ENCODE assay signal across 2 cellular contexts in the genomic region with DNA sequence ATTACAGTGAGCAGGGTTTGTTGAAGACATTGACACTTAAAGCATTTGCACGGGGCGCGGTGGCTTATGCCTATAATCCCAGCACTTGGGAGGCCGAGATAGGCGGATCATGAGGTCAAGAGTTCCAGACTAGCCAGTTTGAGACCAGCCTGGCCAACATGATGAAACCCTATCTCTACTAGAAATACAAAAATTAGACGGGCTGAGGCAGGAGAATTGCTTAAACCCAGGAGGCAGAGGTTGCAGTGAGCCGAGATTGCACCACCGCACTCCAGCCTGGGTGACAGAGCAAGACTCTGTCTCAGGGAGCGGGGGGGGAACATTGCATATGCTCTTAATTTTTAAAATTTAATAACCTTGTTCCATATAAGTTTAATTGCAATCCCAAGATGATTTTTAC.
TF ChIP-seq lines count a peak whose summit lies in the region.

No MANE protein-coding gene starts in this region.

TF ChIP-seq in K562, 482 proteins besides CTCF, POLR2A, EP300 and RAD21 (continues in another document):
- TF ChIP-seq, protein P1, sequence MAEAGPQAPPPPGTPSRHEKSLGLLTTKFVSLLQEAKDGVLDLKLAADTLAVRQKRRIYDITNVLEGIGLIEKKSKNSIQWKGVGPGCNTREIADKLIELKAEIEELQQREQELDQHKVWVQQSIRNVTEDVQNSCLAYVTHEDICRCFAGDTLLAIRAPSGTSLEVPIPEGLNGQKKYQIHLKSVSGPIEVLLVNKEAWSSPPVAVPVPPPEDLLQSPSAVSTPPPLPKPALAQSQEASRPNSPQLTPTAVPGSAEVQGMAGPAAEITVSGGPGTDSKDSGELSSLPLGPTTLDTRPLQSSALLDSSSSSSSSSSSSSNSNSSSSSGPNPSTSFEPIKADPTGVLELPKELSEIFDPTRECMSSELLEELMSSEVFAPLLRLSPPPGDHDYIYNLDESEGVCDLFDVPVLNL (CRISPR knock-in tag; IDR thresholded peaks at IDR 0.05; ENCODE audit: low read depth), result no peak
- no peak for TF ChIP-seq TCF7L2 (IDR thresholded peaks at IDR 0.05; ENCODE audit: low read depth, low read length)
- TF ChIP-seq, protein P2, sequence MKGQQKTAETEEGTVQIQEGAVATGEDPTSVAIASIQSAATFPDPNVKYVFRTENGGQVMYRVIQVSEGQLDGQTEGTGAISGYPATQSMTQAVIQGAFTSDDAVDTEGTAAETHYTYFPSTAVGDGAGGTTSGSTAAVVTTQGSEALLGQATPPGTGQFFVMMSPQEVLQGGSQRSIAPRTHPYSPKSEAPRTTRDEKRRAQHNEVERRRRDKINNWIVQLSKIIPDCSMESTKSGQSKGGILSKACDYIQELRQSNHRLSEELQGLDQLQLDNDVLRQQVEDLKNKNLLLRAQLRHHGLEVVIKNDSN (CRISPR knock-in tag; IDR thresholded peaks at IDR 0.05), result no peak
- no peak for TF ChIP-seq WHSC1 (IDR thresholded peaks at IDR 0.05; ENCODE audit: low read length)
- TF ChIP-seq ZNF57 (CRISPR knock-in tag; IDR thresholded peaks at IDR 0.05), result no peak
- TF ChIP-seq CEBPG (CRISPR knock-in tag; IDR thresholded peaks at IDR 0.05), result peak; percentile 79
- TF ChIP-seq CEBPG (tag; conservative IDR thresholded peaks at IDR 0.05 in 1 of 2, IDR thresholded peaks at IDR 0.05 in 1 of 2), result peak; percentile 67 to 93
- TF ChIP-seq, protein P3, sequence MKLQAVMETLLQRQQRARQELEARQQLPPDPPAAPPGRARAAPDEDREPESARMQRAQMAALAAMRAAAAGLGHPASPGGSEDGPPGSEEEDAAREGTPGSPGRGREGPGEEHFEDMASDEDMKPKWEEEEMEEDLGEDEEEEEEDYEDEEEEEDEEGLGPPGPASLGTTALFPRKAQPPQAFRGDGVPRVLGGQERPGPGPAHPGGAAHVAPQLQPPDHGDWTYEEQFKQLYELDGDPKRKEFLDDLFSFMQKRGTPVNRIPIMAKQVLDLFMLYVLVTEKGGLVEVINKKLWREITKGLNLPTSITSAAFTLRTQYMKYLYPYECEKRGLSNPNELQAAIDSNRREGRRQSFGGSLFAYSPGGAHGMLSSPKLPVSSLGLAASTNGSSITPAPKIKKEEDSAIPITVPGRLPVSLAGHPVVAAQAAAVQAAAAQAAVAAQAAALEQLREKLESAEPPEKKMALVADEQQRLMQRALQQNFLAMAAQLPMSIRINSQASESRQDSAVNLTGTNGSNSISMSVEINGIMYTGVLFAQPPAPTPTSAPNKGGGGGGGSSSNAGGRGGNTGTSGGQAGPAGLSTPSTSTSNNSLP (IDR thresholded peaks at IDR 0.05; ENCODE audit: borderline replicate concordance, low read depth, low read length), result no peak
- no peak for TF ChIP-seq ZNF263 (CRISPR knock-in tag; IDR thresholded peaks at IDR 0.05; ENCODE audit: borderline replicate concordance)
- peak; percentile 80; the same call in 1 of the 2 replicates for TF ChIP-seq BCOR (IDR thresholded peaks at IDR 0.05)
- TF ChIP-seq SNIP1 (IDR thresholded peaks at IDR 0.05; ENCODE audit: low read depth), result no peak
- TF ChIP-seq, protein P4, sequence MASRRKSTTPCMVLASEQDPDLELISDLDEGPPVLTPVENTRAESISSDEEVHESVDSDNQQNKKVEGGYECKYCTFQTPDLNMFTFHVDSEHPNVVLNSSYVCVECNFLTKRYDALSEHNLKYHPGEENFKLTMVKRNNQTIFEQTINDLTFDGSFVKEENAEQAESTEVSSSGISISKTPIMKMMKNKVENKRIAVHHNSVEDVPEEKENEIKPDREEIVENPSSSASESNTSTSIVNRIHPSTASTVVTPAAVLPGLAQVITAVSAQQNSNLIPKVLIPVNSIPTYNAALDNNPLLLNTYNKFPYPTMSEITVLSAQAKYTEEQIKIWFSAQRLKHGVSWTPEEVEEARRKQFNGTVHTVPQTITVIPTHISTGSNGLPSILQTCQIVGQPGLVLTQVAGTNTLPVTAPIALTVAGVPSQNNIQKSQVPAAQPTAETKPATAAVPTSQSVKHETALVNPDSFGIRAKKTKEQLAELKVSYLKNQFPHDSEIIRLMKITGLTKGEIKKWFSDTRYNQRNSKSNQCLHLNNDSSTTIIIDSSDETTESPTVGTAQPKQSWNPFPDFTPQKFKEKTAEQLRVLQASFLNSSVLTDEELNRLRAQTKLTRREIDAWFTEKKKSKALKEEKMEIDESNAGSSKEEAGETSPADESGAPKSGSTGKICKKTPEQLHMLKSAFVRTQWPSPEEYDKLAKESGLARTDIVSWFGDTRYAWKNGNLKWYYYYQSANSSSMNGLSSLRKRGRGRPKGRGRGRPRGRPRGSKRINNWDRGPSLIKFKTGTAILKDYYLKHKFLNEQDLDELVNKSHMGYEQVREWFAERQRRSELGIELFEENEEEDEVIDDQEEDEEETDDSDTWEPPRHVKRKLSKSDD (conservative IDR thresholded peaks at IDR 0.05; ENCODE audit: low read length), result no peak
- no peak for TF ChIP-seq XRCC3 (IDR thresholded peaks at IDR 0.05)
- TF ChIP-seq KAT7 (CRISPR knock-in tag; IDR thresholded peaks at IDR 0.05; ENCODE audit: borderline replicate concordance), result no peak
- TF ChIP-seq POLR2H (tag; IDR thresholded peaks at IDR 0.05; ENCODE audit: low read depth), result no peak
- TF ChIP-seq HLTF (IDR thresholded peaks at IDR 0.05), result no peak
- TF ChIP-seq EHMT2 (IDR thresholded peaks at IDR 0.05), result no peak
- no peak for TF ChIP-seq PCBP1 (IDR thresholded peaks at IDR 0.05; ENCODE audit: low read depth, low read length, poor library complexity, severe bottlenecking)
- TF ChIP-seq NFIC (IDR thresholded peaks at IDR 0.05), result peak; percentile 51
- no peak for TF ChIP-seq TRIM28 (IDR thresholded peaks at IDR 0.05)
- TF ChIP-seq, protein P5, sequence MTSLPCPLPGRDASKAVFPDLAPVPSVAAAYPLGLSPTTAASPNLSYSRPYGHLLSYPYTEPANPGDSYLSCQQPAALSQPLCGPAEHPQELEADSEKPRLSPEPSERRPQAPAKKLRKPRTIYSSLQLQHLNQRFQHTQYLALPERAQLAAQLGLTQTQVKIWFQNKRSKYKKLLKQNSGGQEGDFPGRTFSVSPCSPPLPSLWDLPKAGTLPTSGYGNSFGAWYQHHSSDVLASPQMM (CRISPR knock-in tag; IDR thresholded peaks at IDR 0.05), result no peak
- TF ChIP-seq HNRNPK (IDR thresholded peaks at IDR 0.05; ENCODE audit: low read depth, low read length, poor library complexity, severe bottlenecking), result no peak
- TF ChIP-seq, protein P6, sequence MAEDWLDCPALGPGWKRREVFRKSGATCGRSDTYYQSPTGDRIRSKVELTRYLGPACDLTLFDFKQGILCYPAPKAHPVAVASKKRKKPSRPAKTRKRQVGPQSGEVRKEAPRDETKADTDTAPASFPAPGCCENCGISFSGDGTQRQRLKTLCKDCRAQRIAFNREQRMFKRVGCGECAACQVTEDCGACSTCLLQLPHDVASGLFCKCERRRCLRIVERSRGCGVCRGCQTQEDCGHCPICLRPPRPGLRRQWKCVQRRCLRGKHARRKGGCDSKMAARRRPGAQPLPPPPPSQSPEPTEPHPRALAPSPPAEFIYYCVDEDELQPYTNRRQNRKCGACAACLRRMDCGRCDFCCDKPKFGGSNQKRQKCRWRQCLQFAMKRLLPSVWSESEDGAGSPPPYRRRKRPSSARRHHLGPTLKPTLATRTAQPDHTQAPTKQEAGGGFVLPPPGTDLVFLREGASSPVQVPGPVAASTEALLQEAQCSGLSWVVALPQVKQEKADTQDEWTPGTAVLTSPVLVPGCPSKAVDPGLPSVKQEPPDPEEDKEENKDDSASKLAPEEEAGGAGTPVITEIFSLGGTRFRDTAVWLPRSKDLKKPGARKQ (CRISPR knock-in tag; IDR thresholded peaks at IDR 0.05), result no peak

TF ChIP-seq in liver, 16 proteins besides CTCF, POLR2A, EP300 and RAD21:
- TF ChIP-seq GABPA (IDR thresholded peaks at IDR 0.05 in 1 of 2, conservative IDR thresholded peaks at IDR 0.05 in 1 of 2) (no peak), HNF4G (IDR thresholded peaks at IDR 0.05) (no peak), NR2F2 (IDR thresholded peaks at IDR 0.05) (no peak), FOXA1 (IDR thresholded peaks at IDR 0.05) (no peak), JUND (IDR thresholded peaks at IDR 0.05) (peak in 1 of 2 donors; percentile 65), SP1 (IDR thresholded peaks at IDR 0.05) (peak; percentile 39), EGR1 (IDR thresholded peaks at IDR 0.05; ENCODE audit: low read depth in 2 of 2) (no peak), YY1 (IDR thresholded peaks at IDR 0.05) (peak; percentile 24), RXRA (IDR thresholded peaks at IDR 0.05) (peak; percentile 51 to 66), HNF4A (conservative IDR thresholded peaks at IDR 0.05) (peak; percentile 72 to 81), FOXA2 (IDR thresholded peaks at IDR 0.05) (no peak)
- TF ChIP-seq, protein P7, sequence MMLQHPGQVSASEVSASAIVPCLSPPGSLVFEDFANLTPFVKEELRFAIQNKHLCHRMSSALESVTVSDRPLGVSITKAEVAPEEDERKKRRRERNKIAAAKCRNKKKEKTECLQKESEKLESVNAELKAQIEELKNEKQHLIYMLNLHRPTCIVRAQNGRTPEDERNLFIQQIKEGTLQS (IDR thresholded peaks at IDR 0.05), result peak; percentile 79
- TF ChIP-seq, protein P8, sequence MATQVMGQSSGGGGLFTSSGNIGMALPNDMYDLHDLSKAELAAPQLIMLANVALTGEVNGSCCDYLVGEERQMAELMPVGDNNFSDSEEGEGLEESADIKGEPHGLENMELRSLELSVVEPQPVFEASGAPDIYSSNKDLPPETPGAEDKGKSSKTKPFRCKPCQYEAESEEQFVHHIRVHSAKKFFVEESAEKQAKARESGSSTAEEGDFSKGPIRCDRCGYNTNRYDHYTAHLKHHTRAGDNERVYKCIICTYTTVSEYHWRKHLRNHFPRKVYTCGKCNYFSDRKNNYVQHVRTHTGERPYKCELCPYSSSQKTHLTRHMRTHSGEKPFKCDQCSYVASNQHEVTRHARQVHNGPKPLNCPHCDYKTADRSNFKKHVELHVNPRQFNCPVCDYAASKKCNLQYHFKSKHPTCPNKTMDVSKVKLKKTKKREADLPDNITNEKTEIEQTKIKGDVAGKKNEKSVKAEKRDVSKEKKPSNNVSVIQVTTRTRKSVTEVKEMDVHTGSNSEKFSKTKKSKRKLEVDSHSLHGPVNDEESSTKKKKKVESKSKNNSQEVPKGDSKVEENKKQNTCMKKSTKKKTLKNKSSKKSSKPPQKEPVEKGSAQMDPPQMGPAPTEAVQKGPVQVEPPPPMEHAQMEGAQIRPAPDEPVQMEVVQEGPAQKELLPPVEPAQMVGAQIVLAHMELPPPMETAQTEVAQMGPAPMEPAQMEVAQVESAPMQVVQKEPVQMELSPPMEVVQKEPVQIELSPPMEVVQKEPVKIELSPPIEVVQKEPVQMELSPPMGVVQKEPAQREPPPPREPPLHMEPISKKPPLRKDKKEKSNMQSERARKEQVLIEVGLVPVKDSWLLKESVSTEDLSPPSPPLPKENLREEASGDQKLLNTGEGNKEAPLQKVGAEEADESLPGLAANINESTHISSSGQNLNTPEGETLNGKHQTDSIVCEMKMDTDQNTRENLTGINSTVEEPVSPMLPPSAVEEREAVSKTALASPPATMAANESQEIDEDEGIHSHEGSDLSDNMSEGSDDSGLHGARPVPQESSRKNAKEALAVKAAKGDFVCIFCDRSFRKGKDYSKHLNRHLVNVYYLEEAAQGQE (IDR thresholded peaks at IDR 0.05), result no peak
- TF ChIP-seq, protein P9, sequence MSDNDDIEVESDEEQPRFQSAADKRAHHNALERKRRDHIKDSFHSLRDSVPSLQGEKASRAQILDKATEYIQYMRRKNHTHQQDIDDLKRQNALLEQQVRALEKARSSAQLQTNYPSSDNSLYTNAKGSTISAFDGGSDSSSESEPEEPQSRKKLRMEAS (IDR thresholded peaks at IDR 0.05), result no peak
- TF ChIP-seq, protein P10, sequence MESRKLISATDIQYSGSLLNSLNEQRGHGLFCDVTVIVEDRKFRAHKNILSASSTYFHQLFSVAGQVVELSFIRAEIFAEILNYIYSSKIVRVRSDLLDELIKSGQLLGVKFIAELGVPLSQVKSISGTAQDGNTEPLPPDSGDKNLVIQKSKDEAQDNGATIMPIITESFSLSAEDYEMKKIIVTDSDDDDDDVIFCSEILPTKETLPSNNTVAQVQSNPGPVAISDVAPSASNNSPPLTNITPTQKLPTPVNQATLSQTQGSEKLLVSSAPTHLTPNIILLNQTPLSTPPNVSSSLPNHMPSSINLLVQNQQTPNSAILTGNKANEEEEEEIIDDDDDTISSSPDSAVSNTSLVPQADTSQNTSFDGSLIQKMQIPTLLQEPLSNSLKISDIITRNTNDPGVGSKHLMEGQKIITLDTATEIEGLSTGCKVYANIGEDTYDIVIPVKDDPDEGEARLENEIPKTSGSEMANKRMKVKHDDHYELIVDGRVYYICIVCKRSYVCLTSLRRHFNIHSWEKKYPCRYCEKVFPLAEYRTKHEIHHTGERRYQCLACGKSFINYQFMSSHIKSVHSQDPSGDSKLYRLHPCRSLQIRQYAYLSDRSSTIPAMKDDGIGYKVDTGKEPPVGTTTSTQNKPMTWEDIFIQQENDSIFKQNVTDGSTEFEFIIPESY (IDR thresholded peaks at IDR 0.05), result no peak
